In the genomic region with DNA sequence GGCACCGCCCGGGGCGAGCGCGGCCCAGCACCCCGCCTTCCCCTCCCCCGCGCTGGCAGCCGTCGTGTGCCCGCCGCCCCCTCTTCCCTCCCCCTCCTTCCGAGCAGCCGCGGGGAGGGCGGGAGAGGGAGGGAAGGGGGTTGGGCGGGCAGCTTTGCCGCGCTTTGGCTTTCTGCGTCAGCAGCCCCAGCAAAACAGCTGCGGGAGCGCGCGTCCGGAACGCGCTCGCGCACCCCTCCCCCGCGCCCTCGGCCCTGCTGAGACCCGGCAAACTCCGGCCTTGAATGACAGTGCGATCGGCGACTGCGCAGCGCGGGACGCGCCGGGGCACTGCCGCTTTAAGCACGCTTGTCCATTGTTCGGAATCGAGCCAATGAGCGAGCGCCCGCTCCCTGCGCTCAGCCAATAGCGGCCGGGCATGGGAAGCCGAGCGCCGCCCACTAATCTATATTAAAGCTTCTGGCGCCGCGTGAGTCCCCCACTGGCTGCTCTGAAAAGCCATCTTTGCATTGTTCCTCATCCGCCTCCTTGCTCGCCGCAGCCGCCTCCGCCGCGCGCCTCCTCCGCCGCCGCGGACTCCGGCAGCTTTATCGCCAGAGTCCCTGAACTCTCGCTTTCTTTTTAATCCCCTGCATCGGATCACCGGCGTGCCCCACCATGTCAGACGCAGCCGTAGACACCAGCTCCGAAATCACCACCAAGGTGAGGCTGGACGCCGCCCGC, we compare ENCODE assay signal across 8 cellular contexts. TPM values are rescaled to one million over a fixed set of nuclear protein-coding genes. Genes with fewer than 3 reads are reported as not detected.
DNase-seq lines count a peak whose midpoint lies in the region; ATAC-seq and TF ChIP-seq lines count a peak whose summit lies in the region.

Gene PTMA (plus strand): TSS at position 476 of the 723 bp plus-strand sequence. CDS start 182 bp downstream, at position 658.

- peak within 1 kb of the TSS; percentile 98 for H3K4me3 Mint-ChIP-seq in activated naive CD4-positive, alpha-beta T cell treated with anti-CD3 and anti-CD28 coated beads, Interleukin-2, amount 50 U/mL, for 24 hours

- TF ChIP-seq CTCF in GM06990 (IDR thresholded peaks at IDR 0.05; ENCODE audit: insufficient read depth, low read length, poor library complexity, severe bottlenecking): no peak

- no peaks in the 10 kb centered on the region for H3K27me3 ChIP-seq in GM06990 (replicated peaks; ENCODE audit: control insufficient read depth, insufficient read depth, low read length)

- H3K9me3 Mint-ChIP-seq in activated naive CD4-positive, alpha-beta T cell treated with anti-CD3 and anti-CD28 coated beads, Interleukin-2, amount 50 U/mL, for 24 hours: no peaks in the 10 kb centered on the region

- no peaks in the 10 kb centered on the region for H3K27me3 Mint-ChIP-seq in activated naive CD4-positive, alpha-beta T cell treated with anti-CD3 and anti-CD28 coated beads, Interleukin-2, amount 50 U/mL, for 24 hours

- peak within 1 kb of the TSS; percentile 100 for H3K27ac Mint-ChIP-seq in activated naive CD4-positive, alpha-beta T cell treated with anti-CD3 and anti-CD28 coated beads, Interleukin-2, amount 50 U/mL, for 24 hours

- H3K4me1 Mint-ChIP-seq in activated naive CD4-positive, alpha-beta T cell treated with anti-CD3 and anti-CD28 coated beads, Interleukin-2, amount 50 U/mL, for 24 hours: peaks cover 25% of the 10 kb centered on the region

- H3K27ac ChIP-seq in temporal lobe (ENCODE audit: low read depth, low read length): peak within 1 kb of the TSS; percentile 100

- H3K36me3 Mint-ChIP-seq in activated naive CD4-positive, alpha-beta T cell treated with anti-CD3 and anti-CD28 coated beads, Interleukin-2, amount 50 U/mL, for 24 hours: peaks cover 20% of the 10 kb centered on the region

- H3K4me3 ChIP-seq in GM06990 (replicated peaks; ENCODE audit: low read depth, low read length): peak within 1 kb of the TSS; percentile 91

- ATAC-seq in HG02588 (IDR thresholded peaks at IDR 0.05; ENCODE audit: unreplicated experiment) (peak; percentile 55), SK-N-SH treated with all-trans-retinoic acid at 6 μM for 48 hours (peak; percentile 72)

- peaks cover 10% of the 10 kb centered on the region for H3K36me3 ChIP-seq in GM06990 (ENCODE audit: control insufficient read depth, insufficient read depth, low read length)

- DNase-seq in GM06990 (ENCODE audit: extremely low read depth, insufficient read length) (peak; percentile 100), NCI-H1092 (lab: John Stamatoyannopoulos, UW) (peak; percentile 97), globus pallidus (ENCODE audit: low spot score) (peak; percentile 100), occipital lobe (lab: John Stamatoyannopoulos, UW) (peak; percentile 98)

TF ChIP-seq in SK-N-SH treated with all-trans-retinoic acid at 6 μM for 48 hours, 23 proteins besides CTCF, POLR2A, EP300 and RAD21:
- no peak for TF ChIP-seq TCF4 (CRISPR knock-in tag; IDR thresholded peaks at IDR 0.05; ENCODE audit: borderline replicate concordance)
- no peak for TF ChIP-seq ZNF565 (CRISPR knock-in tag; conservative IDR thresholded peaks at IDR 0.05; ENCODE audit: low read depth)
- TF ChIP-seq PATZ1 (CRISPR knock-in tag; IDR thresholded peaks at IDR 0.05; ENCODE audit: borderline replicate concordance): no peak
- TF ChIP-seq CSRNP3 (CRISPR knock-in tag; IDR thresholded peaks at IDR 0.05): no peak
- TF ChIP-seq BACH2 (CRISPR knock-in tag; IDR thresholded peaks at IDR 0.05; ENCODE audit: borderline replicate concordance): no peak
- TF ChIP-seq OSR1 (CRISPR knock-in tag; IDR thresholded peaks at IDR 0.05): no peak
- TF ChIP-seq ZNF70 (CRISPR knock-in tag; IDR thresholded peaks at IDR 0.05): no peak
- TF ChIP-seq, protein P1, sequence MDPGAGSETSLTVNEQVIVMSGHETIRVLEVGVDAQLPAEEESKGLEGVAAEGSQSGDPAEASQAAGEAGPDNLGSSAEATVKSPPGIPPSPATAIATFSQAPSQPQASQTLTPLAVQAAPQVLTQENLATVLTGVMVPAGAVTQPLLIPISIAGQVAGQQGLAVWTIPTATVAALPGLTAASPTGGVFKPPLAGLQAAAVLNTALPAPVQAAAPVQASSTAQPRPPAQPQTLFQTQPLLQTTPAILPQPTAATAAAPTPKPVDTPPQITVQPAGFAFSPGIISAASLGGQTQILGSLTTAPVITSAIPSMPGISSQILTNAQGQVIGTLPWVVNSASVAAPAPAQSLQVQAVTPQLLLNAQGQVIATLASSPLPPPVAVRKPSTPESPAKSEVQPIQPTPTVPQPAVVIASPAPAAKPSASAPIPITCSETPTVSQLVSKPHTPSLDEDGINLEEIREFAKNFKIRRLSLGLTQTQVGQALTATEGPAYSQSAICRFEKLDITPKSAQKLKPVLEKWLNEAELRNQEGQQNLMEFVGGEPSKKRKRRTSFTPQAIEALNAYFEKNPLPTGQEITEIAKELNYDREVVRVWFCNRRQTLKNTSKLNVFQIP (CRISPR knock-in tag; IDR thresholded peaks at IDR 0.05; ENCODE audit: borderline replicate concordance, low read depth): no peak
- TF ChIP-seq ZFP30 (CRISPR knock-in tag; IDR thresholded peaks at IDR 0.05): no peak
- TF ChIP-seq CSDC2 (CRISPR knock-in tag; IDR thresholded peaks at IDR 0.05): no peak
- TF ChIP-seq ISL1 (CRISPR knock-in tag; IDR thresholded peaks at IDR 0.05): no peak

RNA-seq across cellular contexts. Expression of gene PTMA, which starts in this region (rescaled TPM):
- total RNA-seq in occipital lobe (647 TPM), temporal lobe (458 TPM)

Comparison
In these comparisons a context has a peak if more than half of its experiments do, and no peak if none do; other contexts are left out.
1. Peak in every context shown above with its lines: DNase-seq, ATAC-seq, H3K4me3 ChIP-seq and H3K27ac ChIP-seq.